Comparison of ENCODE assay signal across 1 cellular context in genomic region chr6:83859410-83860346, GRCh38.
TF ChIP-seq lines count a peak whose summit lies in the region.

CYB5R4 (plus strand) TSS chr6:83859689; CDS start chr6:83859783, 94 bp downstream.

TF ChIP-seq in K562, 482 proteins besides CTCF, POLR2A, EP300 and RAD21 (continued from another document and continues in another):
- TF ChIP-seq HBP1 (CRISPR knock-in tag; IDR thresholded peaks at IDR 0.05) (0 out of 2 replicates have a peak, but pooled peaks have one; percentile 26), ZNF324 (CRISPR knock-in tag; IDR thresholded peaks at IDR 0.05) (no peak), SOX6 (IDR thresholded peaks at IDR 0.05) (0 out of 2 replicates have a peak, but pooled peaks have one; percentile 18), ARID4B (CRISPR knock-in tag; IDR thresholded peaks at IDR 0.05) (peak; percentile 100), ZNF764 (CRISPR knock-in tag; IDR thresholded peaks at IDR 0.05; ENCODE audit: low read depth) (no peak), GTF2E2 (tag; IDR thresholded peaks at IDR 0.05) (peak; percentile 27; the same call in 1 of the 2 replicates), RUNX1 (IDR thresholded peaks at IDR 0.05; ENCODE audit: low read depth) (no peak), SREBF2 (CRISPR knock-in tag; IDR thresholded peaks at IDR 0.05) (peak; percentile 95; the same call in 1 of the 2 replicates), ZNF436 (CRISPR knock-in tag; IDR thresholded peaks at IDR 0.05) (no peak), ZNF280A (IDR thresholded peaks at IDR 0.05; ENCODE audit: low read depth, partially characterized antibody) (no peak), ZNF224 (CRISPR knock-in tag; IDR thresholded peaks at IDR 0.05) (peak; percentile 97), ZNF395 (CRISPR knock-in tag; IDR thresholded peaks at IDR 0.05) (peak; percentile 99), PURB (CRISPR knock-in tag; IDR thresholded peaks at IDR 0.05; ENCODE audit: low read depth) (no peak), TFE3 (CRISPR knock-in tag; IDR thresholded peaks at IDR 0.05) (no peak), HNRNPUL1 (IDR thresholded peaks at IDR 0.05; ENCODE audit: low read length) (no peak), ZNF311 (CRISPR knock-in tag; IDR thresholded peaks at IDR 0.05) (peak; percentile 78; the same call in 1 of the 2 replicates), CUX1 (CRISPR knock-in tag; IDR thresholded peaks at IDR 0.05) (peak; percentile 94), ZNF24 (IDR thresholded peaks at IDR 0.05) (peak; percentile 88; the same call in 1 of the 2 replicates), CBX1 (IDR thresholded peaks at IDR 0.05; ENCODE audit: low read depth) (no peak; the same call in none of the 2 replicates), POLR2AphosphoS5 (IDR thresholded peaks at IDR 0.05; ENCODE audit: control insufficient read depth, insufficient read depth, low read depth, low read length) (peak; percentile 82; the same call in 1 of the 2 replicates), ELF4 (CRISPR knock-in tag; IDR thresholded peaks at IDR 0.05) (peak; percentile 71; the same call in 1 of the 2 replicates), XRCC3 (IDR thresholded peaks at IDR 0.05) (no peak), MAX (CRISPR knock-in tag; IDR thresholded peaks at IDR 0.05) (peak; percentile 84), HMG20B (CRISPR knock-in tag; IDR thresholded peaks at IDR 0.05) (no peak), BRD4 (IDR thresholded peaks at IDR 0.05) (no peak), MAFG (tag; conservative IDR thresholded peaks at IDR 0.05) (0 out of 2 replicates have a peak, but pooled peaks have one; percentile 20), NBN (IDR thresholded peaks at IDR 0.05; ENCODE audit: low read depth) (peak; percentile 72; the same call in 1 of the 2 replicates), PRMT5 (CRISPR knock-in tag; IDR thresholded peaks at IDR 0.05) (peak; percentile 99), NR4A1 (CRISPR knock-in tag; IDR thresholded peaks at IDR 0.05) (no peak), NR4A1 (tag; IDR thresholded peaks at IDR 0.05) (peak; percentile 89), KLF13 (tag; IDR thresholded peaks at IDR 0.05; ENCODE audit: borderline replicate concordance, low read depth) (0 out of 2 replicates have a peak, but pooled peaks have one; percentile 39), CTCFL (IDR thresholded peaks at IDR 0.05; ENCODE audit: borderline replicate concordance, insufficient read depth, low read depth, low read length, poor library complexity, severe bottlenecking) (no peak), RBBP5 (IDR thresholded peaks at IDR 0.05; ENCODE audit: borderline replicate concordance, insufficient read depth, low read length, poor library complexity, severe bottlenecking) (peak; percentile 92), THAP7 (CRISPR knock-in tag; IDR thresholded peaks at IDR 0.05) (no peak), HMGN3 (IDR thresholded peaks at IDR 0.05; ENCODE audit: borderline replicate concordance, extremely low read depth, insufficient read length, low read depth, low read length) (peak; percentile 81), HMGXB4 (CRISPR knock-in tag; IDR thresholded peaks at IDR 0.05) (peak; percentile 97)
